In the genomic region with DNA sequence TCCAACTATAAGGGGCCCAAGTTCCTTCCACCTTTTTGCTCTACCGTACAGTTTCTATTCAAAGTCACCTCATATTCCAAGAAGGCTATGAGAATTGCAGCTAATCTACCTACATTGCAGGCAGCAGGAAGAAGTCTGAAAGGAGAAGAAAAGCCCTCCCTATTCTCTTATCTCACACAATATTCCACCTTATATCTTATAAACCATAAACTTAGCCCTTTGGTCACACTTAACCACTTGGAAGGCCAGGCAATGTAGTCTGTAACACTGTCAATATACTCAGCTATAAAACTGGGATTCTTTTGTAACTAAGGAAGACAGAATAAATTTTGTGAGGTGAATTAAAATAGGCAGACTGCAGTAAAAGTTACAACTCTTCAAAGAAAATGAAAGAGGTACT, we compare ENCODE assay signal across 27 cellular contexts.
"Had no signal": no experiment of that assay in that cellular context is flagged by ENCODE, and none has a peak within 500 bp of the region (broad histone marks: within the 10 kb centered on the region; RNA-seq: fewer than 3 reads in every experiment).

No MANE protein-coding gene starts in this region.

- H3K36me3 ChIP-seq: brain microvascular endothelial cell, cardiac muscle cell had no signal

- H3K4me2 ChIP-seq: PC-9 had no signal

- ATAC-seq: activated naive CD4-positive, alpha-beta T cell treated with anti-CD3 and anti-CD28 coated beads, Interleukin-2, amount 50 U/mL, for 72 hours; activated naive CD8-positive, alpha-beta T cell treated with anti-CD3 and anti-CD28 coated beads, Interleukin-2, amount 50 U/mL, for 24 hours; activated T-cell treated with anti-CD3 and anti-CD28 coated beads, Interleukin-2, amount 50 U/mL, for 4 hours; T-helper 17 cell had no signal

- DNase-seq: activated CD4-positive, alpha-beta memory T cell treated with anti-CD3 and anti-CD28 coated beads for 36 hours; activated CD4-positive, alpha-beta T cell treated with anti-CD3 and anti-CD28 coated beads, Interleukin-2, amount 10 ng/mL, durations not matched to agents 7 days and 5 days; activated CD4-positive, CD25-positive, alpha-beta regulatory T cell; activated CD8-positive, alpha-beta memory T cell treated with anti-CD3 and anti-CD28 coated beads for 24 hours; activated effector memory CD4-positive, alpha-beta T cell treated with anti-CD3 and anti-CD28 coated beads, Interleukin-2, amount 50 U/mL, for 16 hours; activated naive CD4-positive, alpha-beta T cell treated with Interleukin-2 at 50 U/mL for 16 hours; activated naive CD8-positive, alpha-beta T cell treated with anti-CD3 and anti-CD28 coated beads, Interleukin-2, amount 50 U/mL, for 24 hours; activated T-cell treated with anti-CD3 and anti-CD28 coated beads, Interleukin-2, amount 50 U/mL, for 4 hours; amygdala; brain microvascular endothelial cell; KG1; NCI-H1092; NCI-H1417; NCI-H1694; NCI-H2029; NCI-H2107; NCI-H345; NCI-H510A; NCI-H69; NK-92 treated with Interleukin-12 subunit alpha and Interleukin-12 subunit beta, amount 100 ng/mL, for 24 hours; PC-9; SHP77 treated with DMSO at 0.1 percent for 48 hours; T-helper 17 cell; T-helper 9 cell had no signal

- H3K27ac ChIP-seq: brain microvascular endothelial cell, cardiac muscle cell, PC-9, VCaP had no signal

- H3K4me3 ChIP-seq: cardiac muscle cell, PC-9 had no signal

- H2AFZ ChIP-seq: PC-9 had no signal

- H3K27me3 ChIP-seq: brain microvascular endothelial cell, cardiac muscle cell had no signal
